ENCODE assay signal across 12 cellular contexts in genomic region chr1:31487894-31488293, GRCh38.
"Had no signal": no experiment of that assay in that cellular context is flagged by ENCODE, and none has a peak within 500 bp of the region (broad histone marks: within the 10 kb centered on the region; RNA-seq: fewer than 3 reads in every experiment).

No MANE protein-coding gene starts in this region.

- H3K9me3 Mint-ChIP-seq: dendritic cell treated with granulocyte-macrophage colony-stimulating factor and Interleukin-4, amounts not matched to agents 40 ng/mL and 50 ng/mL, for 4 days had no signal

- H3K4me1 ChIP-seq: right atrium auricular region had no signal

- H3K27me3 ChIP-seq: right atrium auricular region had no signal

- H3K36me3 ChIP-seq: right atrium auricular region had no signal

- H3K27ac Mint-ChIP-seq: activated CD8-positive, alpha-beta T cell treated with anti-CD3 and anti-CD28 coated beads for 36 hours; activated T-helper 2 cell treated with anti-CD3 and anti-CD28 coated beads, Interferon-gamma antibody, Interleukin-2, Interleukin-4, amounts not matched to agents 10 μg/mL and 5 μg/mL and 100 μg/mL, durations not matched to agents 14 hours and 24 hours and 36 hours; brain; dendritic cell treated with granulocyte-macrophage colony-stimulating factor and Interleukin-4, amounts not matched to agents 40 ng/mL and 50 ng/mL, for 4 days; endodermal cell; mesothelial cell of epicardium had no signal

- H3K36me3 Mint-ChIP-seq: brain, mesothelial cell of epicardium had no signal

- H3K27ac ChIP-seq: right atrium auricular region had no signal

- H3K27me3 Mint-ChIP-seq: activated CD8-positive, alpha-beta T cell treated with anti-CD3 and anti-CD28 coated beads for 36 hours; stimulated activated naive B cell treated with anti-CD40 and anti-IgM and Interleukin-4, amounts not matched to agents 10 μg/mL and 1 μg/mL and 100 μg/mL, for 72 hours had no signal

- H3K4me3 ChIP-seq: right atrium auricular region had no signal

- H3K9me3 ChIP-seq: right atrium auricular region had no signal

- ATAC-seq: activated CD8-positive, alpha-beta T cell treated with anti-CD3 and anti-CD28 coated beads for 36 hours; stimulated activated naive B cell treated with anti-CD40 and anti-IgM and Interleukin-4, amounts not matched to agents 10 μg/mL and 1 μg/mL and 100 μg/mL, for 72 hours had no signal

- DNase-seq: activated CD8-positive, alpha-beta T cell treated with anti-CD3 and anti-CD28 coated beads for 36 hours; activated naive CD4-positive, alpha-beta T cell treated with anti-CD3 and anti-CD28 coated beads, Interleukin-2, amount 50 U/mL, for 16 hours; amygdala; cerebellar nuclear complex; endodermal cell; posterior cingulate gyrus; stimulated activated naive B cell treated with anti-CD40 and anti-IgM and Interleukin-4, amounts not matched to agents 10 μg/mL and 1 μg/mL and 100 μg/mL, for 72 hours had no signal

- H3K4me3 Mint-ChIP-seq: activated CD8-positive, alpha-beta T cell treated with anti-CD3 and anti-CD28 coated beads for 36 hours; brain; dendritic cell treated with granulocyte-macrophage colony-stimulating factor and Interleukin-4, amounts not matched to agents 40 ng/mL and 50 ng/mL, for 4 days; endodermal cell; mesothelial cell of epicardium; stimulated activated naive B cell treated with anti-CD40 and anti-IgM and Interleukin-4, amounts not matched to agents 10 μg/mL and 1 μg/mL and 100 μg/mL, for 72 hours had no signal
